Comparison of ENCODE assay signal across 8 cellular contexts in genomic region chr19:37078717-37079032, GRCh38.
DNase-seq lines count a peak whose midpoint lies in the region; ATAC-seq and TF ChIP-seq lines count a peak whose summit lies in the region.

No MANE protein-coding gene starts in this region.

- H3K4me3 Mint-ChIP-seq in dendritic cell treated with granulocyte-macrophage colony-stimulating factor and Interleukin-4, amounts not matched to agents 40 ng/mL and 50 ng/mL, for 4 days, result peak overlapping the region; percentile 85
- peak overlapping the region; percentile 97 for H3K4me3 Mint-ChIP-seq in nephron progenitor cell

- H3K27ac ChIP-seq in C4-2B, result peak overlapping the region; percentile 76
- H3K27ac ChIP-seq in KOPT-K1 (ENCODE audit: low read depth, low read length, poor library complexity, severe bottlenecking), result peak overlapping the region; percentile 67

- peaks cover 40% of the 10 kb centered on the region for H3K9me3 Mint-ChIP-seq in dendritic cell treated with granulocyte-macrophage colony-stimulating factor and Interleukin-4, amounts not matched to agents 40 ng/mL and 50 ng/mL, for 4 days
- H3K9me3 Mint-ChIP-seq in nephron progenitor cell, result peaks cover 95% of the 10 kb centered on the region

- DNase-seq in nephron progenitor cell (no peak), hypothalamus (lab: John Stamatoyannopoulos, UW) (no peak), Ammon's horn (ENCODE audit: low spot score) (no peak)
- DNase-seq in activated CD4-positive, CD25-positive, alpha-beta regulatory T cell (lab: John Stamatoyannopoulos, UW), result no peak

- ATAC-seq in HG03025 (IDR thresholded peaks at IDR 0.05; ENCODE audit: low FRiP score, unreplicated experiment), result no peak

- peaks cover 23% of the 10 kb centered on the region for H3K4me1 Mint-ChIP-seq in dendritic cell treated with granulocyte-macrophage colony-stimulating factor and Interleukin-4, amounts not matched to agents 40 ng/mL and 50 ng/mL, for 4 days (ENCODE audit: low read depth)
- peaks cover 21% of the 10 kb centered on the region for H3K4me1 Mint-ChIP-seq in nephron progenitor cell

- peaks cover 9% of the 10 kb centered on the region; the same call in 1 of the 2 replicates for H3K36me3 ChIP-seq in KOPT-K1 (ENCODE audit: insufficient read depth, low read length)

- intact Hi-C loops in dendritic cell treated with granulocyte-macrophage colony-stimulating factor and Interleukin-4, amounts not matched to agents 40 ng/mL and 50 ng/mL, for 4 days (cut with micrococcal nuclease), result loop anchor here (2.0 to 5.0 kb wide), 6 partner anchors 94 to 391 kb away; partner anchors contain the start of genes ZNF345, ZNF383, ZNF567 and ZNF568

- H3K9me3 ChIP-seq in KOPT-K1 (ENCODE audit: insufficient read depth, low read length, poor library complexity, severe bottlenecking), result peaks cover 26% of the 10 kb centered on the region

- TF ChIP-seq CTCF in C4-2B (conservative IDR thresholded peaks at IDR 0.05) (no peak), nephron progenitor cell (IDR thresholded peaks at IDR 0.05) (no peak)

- no peaks in the 10 kb centered on the region for H3K27me3 Mint-ChIP-seq in dendritic cell treated with granulocyte-macrophage colony-stimulating factor and Interleukin-4, amounts not matched to agents 40 ng/mL and 50 ng/mL, for 4 days
- peaks cover 3% of the 10 kb centered on the region for H3K27me3 Mint-ChIP-seq in nephron progenitor cell (ENCODE audit: low read depth, poor library complexity)

- peak overlapping the region; percentile 84 for H3K27ac Mint-ChIP-seq in dendritic cell treated with granulocyte-macrophage colony-stimulating factor and Interleukin-4, amounts not matched to agents 40 ng/mL and 50 ng/mL, for 4 days
- peak overlapping the region; percentile 89 for H3K27ac Mint-ChIP-seq in nephron progenitor cell

- peaks cover 51% of the 10 kb centered on the region for H3K36me3 Mint-ChIP-seq in dendritic cell treated with granulocyte-macrophage colony-stimulating factor and Interleukin-4, amounts not matched to agents 40 ng/mL and 50 ng/mL, for 4 days (ENCODE audit: low read depth)
- H3K36me3 Mint-ChIP-seq in nephron progenitor cell (ENCODE audit: low read depth), result peaks cover 68% of the 10 kb centered on the region
